ENCODE assay signal across 8 cellular contexts in the genomic region with DNA sequence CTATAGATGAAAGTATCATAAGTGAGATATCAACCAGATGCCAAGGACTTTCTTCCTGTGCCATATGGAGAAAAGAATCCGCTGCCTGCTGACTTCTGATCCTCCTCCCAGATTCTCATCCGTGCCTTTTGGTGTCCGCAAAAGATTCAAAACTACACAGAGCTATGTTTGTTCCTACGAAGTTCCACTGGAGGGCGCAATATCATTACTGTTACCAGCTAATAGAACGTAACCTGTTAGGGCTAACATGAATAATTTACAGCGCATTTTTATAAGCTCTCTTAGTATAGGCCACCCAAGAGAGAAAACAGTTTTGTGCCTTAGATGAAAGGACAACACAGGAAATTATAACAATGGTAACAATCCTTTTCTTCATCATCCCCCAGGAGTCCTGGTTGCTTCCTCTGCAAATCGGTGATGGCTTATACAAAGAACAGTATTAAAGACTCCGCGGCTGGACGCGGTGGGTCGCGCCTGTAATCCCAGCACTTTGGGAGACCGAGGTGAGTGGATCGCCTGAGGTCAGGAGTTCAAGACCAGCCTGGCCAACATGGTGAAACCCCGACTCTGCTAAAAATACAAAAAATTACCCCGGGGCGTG. TPM values are rescaled to one million over a fixed set of nuclear protein-coding genes. Genes with fewer than 3 reads are reported as not detected.
DNase-seq lines count a peak whose midpoint lies in the region; ATAC-seq and TF ChIP-seq lines count a peak whose summit lies in the region.

No MANE protein-coding gene starts in this region.

- H3K27me3 ChIP-seq in brain microvascular endothelial cell (replicated peaks) = no peaks in the 10 kb centered on the region

- TF ChIP-seq CTCF in 22Rv1 (IDR thresholded peaks at IDR 0.05) (peak; percentile 48), brain microvascular endothelial cell (IDR thresholded peaks at IDR 0.05; ENCODE audit: low read depth, low read length, missing control alignments) (peak; percentile 49), mesothelial cell of epicardium (IDR thresholded peaks at IDR 0.05; ENCODE audit: unreplicated experiment) (peak; percentile 67)

- H3K36me3 ChIP-seq in brain microvascular endothelial cell (replicated peaks) = no peaks in the 10 kb centered on the region

- ATAC-seq in activated CD4-positive, CD25-positive, alpha-beta regulatory T cell treated with anti-CD3 and anti-CD28 coated beads, Interleukin-2, amount 50 U/mL, for 24 hours = no peak

- no peaks in the 10 kb centered on the region for H3K27me3 Mint-ChIP-seq in mesothelial cell of epicardium (ENCODE audit: low read depth)

- H3K9me3 Mint-ChIP-seq in mesothelial cell of epicardium = peaks cover 19% of the 10 kb centered on the region

- H3K4me1 Mint-ChIP-seq in mesothelial cell of epicardium = peaks cover 12% of the 10 kb centered on the region

- H3K36me3 Mint-ChIP-seq in mesothelial cell of epicardium = no peaks in the 10 kb centered on the region

- H3K4me3 Mint-ChIP-seq in mesothelial cell of epicardium = no peak overlapping the region

- in situ Hi-C loops in brain microvascular endothelial cell (cut with HindIII; ENCODE audit: low pct_ligation_motif_present, low sequenced_read_pairs) = no loop called here

- peak; percentile 35 for DNase-seq in EL
- peak; percentile 42 for DNase-seq in NCI-H1694 (lab: John Stamatoyannopoulos, UW)
- DNase-seq in brain microvascular endothelial cell = peak; percentile 32
- DNase-seq in mesothelial cell of epicardium (ENCODE audit: low spot score in 2 of 2, unreplicated experiment in 2 of 2) = no peak
- no peak for DNase-seq in NCI-H2029 (lab: John Stamatoyannopoulos, UW)
- DNase-seq in islet precursor cell = no peak

- no peak overlapping the region for H3K27ac ChIP-seq in 22Rv1
- no peak overlapping the region for H3K27ac ChIP-seq in brain microvascular endothelial cell

- H3K27ac Mint-ChIP-seq in mesothelial cell of epicardium = no peak overlapping the region

- no peak overlapping the region for H3K4me3 ChIP-seq in brain microvascular endothelial cell (ENCODE audit: low read depth, low read length)

RNA-seq across cellular contexts. Expression of a gene that starts 22.8 kb away (rescaled TPM):
- total RNA-seq in mesothelial cell of epicardium = 3.9 to 5.5 TPM (median 5.0 TPM) in 3 replicates

RNA-seq across cellular contexts. Expression of a gene that starts 41.1 kb away (rescaled TPM):
- 0.31 to 0.68 TPM (median 0.49 TPM) in 3 replicates for total RNA-seq in mesothelial cell of epicardium

Comparison
In these comparisons a context has a peak if more than half of its experiments do, and no peak if none do; other contexts are left out.
1. DNase-seq: peak in EL (single experiment), NCI-H1694 (single experiment) and brain microvascular endothelial cell (single experiment); none in mesothelial cell of epicardium (0 of 2), NCI-H2029 (single experiment) and islet precursor cell (single experiment).
2. Peak in every context shown above with its lines, with median percentiles within 50 percentile points of each other: CTCF ChIP-seq.